Comparison of ENCODE assay signal across 12 cellular contexts in genomic region chr1:8371372-8371991, GRCh38. TPM values are rescaled to one million over a fixed set of nuclear protein-coding genes. Genes with fewer than 3 reads are reported as not detected.
DNase-seq lines count a peak whose midpoint lies in the region; ATAC-seq, FAIRE-seq and TF ChIP-seq lines count a peak whose summit lies in the region.
"Had no signal": no experiment of that assay in that cellular context is flagged by ENCODE, and none has a peak within 500 bp of the region (broad histone marks: within the 10 kb centered on the region; RNA-seq: fewer than 3 reads in every experiment).

No MANE protein-coding gene starts in this region.

- FAIRE-seq in kidney (lab: Jason Lieb, UNC) (no peak), small intestine (lab: Jason Lieb, UNC) (no peak)

- H3K9ac ChIP-seq in kidney (ENCODE audit: low read length in 2 of 2) = peak overlapping the region in 1 of 2 donors; percentile 30

- no peaks in the 10 kb centered on the region for H3K27me3 Mint-ChIP-seq in CD4-positive, alpha-beta T cell
- no peaks in the 10 kb centered on the region for H3K27me3 Mint-ChIP-seq in activated T-helper 2 cell treated with anti-CD3 and anti-CD28 coated beads, Interferon-gamma antibody, Interleukin-2, Interleukin-4, amounts not matched to agents 10 μg/mL and 5 μg/mL and 100 μg/mL, durations not matched to agents 14 hours and 24 hours and 36 hours (ENCODE audit: low read depth)

- DNase-seq in CD4-positive, alpha-beta T cell = no peak
- DNase-seq in activated T-helper 2 cell treated with anti-CD3 and anti-CD28 coated beads, Interferon-gamma antibody, Interleukin-2, Interleukin-4, amounts not matched to agents 10 μg/mL and 5 μg/mL and 100 μg/mL, durations not matched to agents 14 hours and 24 hours and 36 hours (ENCODE audit: low spot score) = no peak
- DNase-seq in kidney = no peak
- DNase-seq in small intestine = no peak
- no peak for DNase-seq in effector CD8-positive, alpha-beta T cell (lab: John Stamatoyannopoulos, UW)
- no peak for DNase-seq in NCI-H2196 treated with DMSO at 0.1 percent for 48 hours (lab: John Stamatoyannopoulos, UW; ENCODE audit: unreplicated experiment)
- DNase-seq in DMS79 (lab: John Stamatoyannopoulos, UW) = no peak
- no peak for DNase-seq in DMS 273 treated with DMSO at 0.1 percent for 48 hours (lab: John Stamatoyannopoulos, UW)
- DNase-seq: cortex of kidney; stimulated activated naive CD8-positive, alpha-beta T cell treated with anti-CD3 and anti-CD28 coated beads, Interleukin-15, Interleukin-2, amounts not matched to agents 100 U/mL and 50 U/mL, for 24 hours had no signal

- no peak overlapping the region for H3K27ac ChIP-seq in CD4-positive, alpha-beta T cell (ENCODE audit: low read depth, low read length)
- H3K27ac ChIP-seq in kidney (ENCODE audit: low read depth in 2 of 2, low read length in 2 of 2) (peak overlapping the region; percentile 26 to 82), small intestine (ENCODE audit: low read depth in 1 of 2, low read length in 1 of 2) (peak overlapping the region; percentile 5 to 77)

- peak overlapping the region; percentile 47 for H3K27ac Mint-ChIP-seq in CD4-positive, alpha-beta T cell
- peak overlapping the region; percentile 50 for H3K27ac Mint-ChIP-seq in activated T-helper 2 cell treated with anti-CD3 and anti-CD28 coated beads, Interferon-gamma antibody, Interleukin-2, Interleukin-4, amounts not matched to agents 10 μg/mL and 5 μg/mL and 100 μg/mL, durations not matched to agents 14 hours and 24 hours and 36 hours

- no peak for TF ChIP-seq CTCF in CD4-positive, alpha-beta T cell (IDR thresholded peaks at IDR 0.05)
- TF ChIP-seq CTCF in kidney (IDR thresholded peaks at IDR 0.05; ENCODE audit: borderline replicate concordance, extremely low read depth, insufficient read depth) = no peak

- no peak for ATAC-seq in CD4-positive, alpha-beta T cell (ENCODE audit: poor library complexity)
- ATAC-seq: stimulated activated naive CD8-positive, alpha-beta T cell treated with anti-CD3 and anti-CD28 coated beads, Interleukin-15, Interleukin-2, amounts not matched to agents 100 U/mL and 50 U/mL, for 24 hours had no signal

- no peaks in the 10 kb centered on the region for H3K27me3 ChIP-seq in CD4-positive, alpha-beta T cell (ENCODE audit: control insufficient read depth, insufficient read depth, low read length)
- H3K27me3 ChIP-seq in small intestine (ENCODE audit: control insufficient read depth in 2 of 2, insufficient read depth in 2 of 2, low read length in 2 of 2) = no peaks in the 10 kb centered on the region
- H3K27me3 ChIP-seq: SJSA1 had no signal

- peaks cover 64% of the 10 kb centered on the region for H3K36me3 Mint-ChIP-seq in CD4-positive, alpha-beta T cell (ENCODE audit: low read depth)
- H3K36me3 Mint-ChIP-seq in activated T-helper 2 cell treated with anti-CD3 and anti-CD28 coated beads, Interferon-gamma antibody, Interleukin-2, Interleukin-4, amounts not matched to agents 10 μg/mL and 5 μg/mL and 100 μg/mL, durations not matched to agents 14 hours and 24 hours and 36 hours (ENCODE audit: low read depth) = peaks cover 13% of the 10 kb centered on the region

- no peaks in the 10 kb centered on the region for H3K9me3 ChIP-seq in CD4-positive, alpha-beta T cell (ENCODE audit: control insufficient read depth, low read length)
- H3K9me3 ChIP-seq in kidney (ENCODE audit: control insufficient read depth in 1 of 2, low read length in 2 of 2) = no peaks in the 10 kb centered on the region
- H3K9me3 ChIP-seq in small intestine (ENCODE audit: control insufficient read depth, low read depth) = no peaks in the 10 kb centered on the region
- H3K9me3 ChIP-seq: SJSA1 had no signal

- peaks cover 64 to 65% of the 10 kb centered on the region in 2 donors for H3K4me1 ChIP-seq in kidney (ENCODE audit: control insufficient read depth in 1 of 2, insufficient read depth in 1 of 2, low read depth in 1 of 2, low read length in 2 of 2)
- H3K4me1 ChIP-seq in small intestine (ENCODE audit: control insufficient read depth in 2 of 2, insufficient read depth in 1 of 2, low read depth in 1 of 2, low read length in 1 of 2) = peaks cover 6 to 25% of the 10 kb centered on the region in 2 donors

- intact Hi-C loops in CD4-positive, alpha-beta T cell (cut with DNase I, micrococcal nuclease) = no loop called here
- intact Hi-C loops in activated T-helper 2 cell treated with anti-CD3 and anti-CD28 coated beads, Interferon-gamma antibody, Interleukin-2, Interleukin-4, amounts not matched to agents 10 μg/mL and 5 μg/mL and 100 μg/mL, durations not matched to agents 14 hours and 24 hours and 36 hours (cut with micrococcal nuclease) = no loop called here
- intact Hi-C loops in kidney (cut with DNase I) = no loop called here

- H3K9me3 Mint-ChIP-seq in CD4-positive, alpha-beta T cell = no peaks in the 10 kb centered on the region
- no peaks in the 10 kb centered on the region for H3K9me3 Mint-ChIP-seq in activated T-helper 2 cell treated with anti-CD3 and anti-CD28 coated beads, Interferon-gamma antibody, Interleukin-2, Interleukin-4, amounts not matched to agents 10 μg/mL and 5 μg/mL and 100 μg/mL, durations not matched to agents 14 hours and 24 hours and 36 hours

- H3K4me3 ChIP-seq in kidney (ENCODE audit: low read length in 2 of 2) = peak overlapping the region in 1 of 2 donors; percentile 19
- H3K4me3 ChIP-seq in small intestine (ENCODE audit: low read depth in 1 of 2, low read length in 2 of 2) = no peak overlapping the region
- H3K4me3 ChIP-seq: SJSA1, smooth muscle cell had no signal

- POLR2A ChIA-PET in CD4-positive, alpha-beta T cell (lab: Charles Lee) = no interaction called here

- H3K4me3 Mint-ChIP-seq in CD4-positive, alpha-beta T cell = no peak overlapping the region
- no peak overlapping the region for H3K4me3 Mint-ChIP-seq in activated T-helper 2 cell treated with anti-CD3 and anti-CD28 coated beads, Interferon-gamma antibody, Interleukin-2, Interleukin-4, amounts not matched to agents 10 μg/mL and 5 μg/mL and 100 μg/mL, durations not matched to agents 14 hours and 24 hours and 36 hours (ENCODE audit: low read depth)

- CTCF ChIA-PET in CD4-positive, alpha-beta T cell (lab: Charles Lee) = interaction anchor here (0.6 kb wide), 1 partner anchor 56 kb away, joined by 3 read pairs; no protein-coding TSS in a partner anchor

- H3K4me1 Mint-ChIP-seq in CD4-positive, alpha-beta T cell (ENCODE audit: low read depth) = peaks cover 77% of the 10 kb centered on the region
- H3K4me1 Mint-ChIP-seq in activated T-helper 2 cell treated with anti-CD3 and anti-CD28 coated beads, Interferon-gamma antibody, Interleukin-2, Interleukin-4, amounts not matched to agents 10 μg/mL and 5 μg/mL and 100 μg/mL, durations not matched to agents 14 hours and 24 hours and 36 hours (ENCODE audit: low read depth) = peaks cover 17% of the 10 kb centered on the region

- H3K36me3 ChIP-seq in kidney (ENCODE audit: control insufficient read depth in 1 of 2, insufficient read depth in 2 of 2, low read length in 2 of 2) (peaks cover 0 to 4% of the 10 kb centered on the region in 2 donors), small intestine (ENCODE audit: control insufficient read depth in 2 of 2, insufficient read depth in 2 of 2, low read length in 2 of 2) (peaks cover 2 to 3% of the 10 kb centered on the region in 2 donors)

- 75 to 86% (median 82%) methylated on average over 9 of the region's 9 CpGs for WGBS in small intestine, 3 donors

RNA-seq across cellular contexts. Expression of gene SLC45A1, which starts 53.6 kb away (rescaled TPM):
- total RNA-seq in CD4-positive, alpha-beta T cell = under 1 TPM; 0.88 to 0.98 TPM
- total RNA-seq in activated T-helper 2 cell treated with anti-CD3 and anti-CD28 coated beads, Interferon-gamma antibody, Interleukin-2, Interleukin-4, amounts not matched to agents 10 μg/mL and 5 μg/mL and 100 μg/mL, durations not matched to agents 14 hours and 24 hours and 36 hours = 0.50 and 0.80 TPM in 2 replicates
- 1.8 TPM for total RNA-seq in kidney
- 9.2 TPM for polyA plus RNA-seq in kidney (ENCODE audit: insufficient read depth, low read depth, low replicate concordance)
- 1 to 10 TPM in 1 of 3 donors, not detected in 2; 2.4 TPM for polyA plus RNA-seq in small intestine
